In genomic region chr7:137331378-137331777, GRCh38 we compare ENCODE assay signal across 27 cellular contexts. TPM values are rescaled to one million over a fixed set of nuclear protein-coding genes. Genes with fewer than 3 reads are reported as not detected.
DNase-seq lines count a peak whose midpoint lies in the region; ATAC-seq and TF ChIP-seq lines count a peak whose summit lies in the region.
"Had no signal": no experiment of that assay in that cellular context is flagged by ENCODE, and none has a peak within 500 bp of the region (broad histone marks: within the 10 kb centered on the region; RNA-seq: fewer than 3 reads in every experiment).

No MANE protein-coding gene starts in this region.

- no peak for ATAC-seq in left lobe of liver
- no peak for ATAC-seq in mucosa of descending colon
- ATAC-seq: activated CD8-positive, alpha-beta T cell treated with anti-CD3 and anti-CD28 coated beads for 36 hours; GM12878; T-cell had no signal

- no peaks in the 10 kb centered on the region for H3K27me3 ChIP-seq in mesenchymal stem cell (ENCODE audit: control insufficient read depth in 1 of 2, insufficient read depth in 1 of 2, low read length in 2 of 2)
- H3K27me3 ChIP-seq: right atrium auricular region, stomach, vagina had no signal

- WGBS in mesenchymal stem cell: 84% methylated on average over 8 of the region's 8 CpGs

- H3K4me3 ChIP-seq in LNCaP clone FGC (ENCODE audit: low read depth, low read length) (no peak overlapping the region), astrocyte of the spinal cord (ENCODE audit: low read depth, low read length) (no peak overlapping the region), mesenchymal stem cell (ENCODE audit: insufficient read depth in 1 of 2, low read depth in 1 of 2, low read length in 2 of 2) (no peak overlapping the region), mucosa of descending colon (no peak overlapping the region)
- H3K4me3 ChIP-seq: GM12878, right atrium auricular region, stomach, vagina had no signal

- no peak overlapping the region for H3K4ac ChIP-seq in mesenchymal stem cell (ENCODE audit: low read depth in 1 of 2, low read length in 2 of 2)

- H2BK5ac ChIP-seq in mesenchymal stem cell (ENCODE audit: low read depth, low read length, poor library complexity, severe bottlenecking): no peak overlapping the region

- no peak overlapping the region for H2AFZ ChIP-seq in mesenchymal stem cell (ENCODE audit: low read depth, low read length)

- H3K4me2 ChIP-seq in mesenchymal stem cell (ENCODE audit: low read length, poor library complexity, severe bottlenecking): no peak overlapping the region

- no peak overlapping the region for H4K91ac ChIP-seq in mesenchymal stem cell (ENCODE audit: low read length)

- no peak for TF ChIP-seq CTCF in LNCaP clone FGC (IDR thresholded peaks at IDR 0.05; ENCODE audit: control insufficient read depth, extremely low read depth, insufficient read depth)
- no peak for TF ChIP-seq CTCF in astrocyte of the spinal cord (IDR thresholded peaks at IDR 0.05; ENCODE audit: low read depth, low read length)
- no peak for TF ChIP-seq CTCF in mucosa of descending colon (IDR thresholded peaks at IDR 0.05)

- no peak overlapping the region for H3K18ac ChIP-seq in mesenchymal stem cell (ENCODE audit: low read depth in 1 of 2, low read length in 2 of 2)

- H3K27ac ChIP-seq in mesenchymal stem cell (ENCODE audit: low read length, poor library complexity, severe bottlenecking): no peak overlapping the region
- H3K27ac ChIP-seq: HL-60, right atrium auricular region, stomach, vagina, VCaP had no signal

- no peaks in the 10 kb centered on the region for H3K79me1 ChIP-seq in mesenchymal stem cell (replicated peaks; ENCODE audit: low read length, poor library complexity, severe bottlenecking)

- peak overlapping the region; percentile 12 for H3K9ac ChIP-seq in mesenchymal stem cell (ENCODE audit: low read length)

- H4K8ac ChIP-seq in mesenchymal stem cell (ENCODE audit: low read length): no peak overlapping the region

- H3K14ac ChIP-seq in mesenchymal stem cell (ENCODE audit: low read length in 2 of 2): no peak overlapping the region

- no peaks in the 10 kb centered on the region for H3K36me3 ChIP-seq in mesenchymal stem cell (ENCODE audit: control insufficient read depth in 1 of 2, insufficient read depth in 2 of 2, low read depth in 1 of 2, low read length in 2 of 2)
- no peaks in the 10 kb centered on the region for H3K36me3 ChIP-seq in mucosa of descending colon (ENCODE audit: low read depth)
- H3K36me3 ChIP-seq: right atrium auricular region, stomach, vagina had no signal

- H3K4me1 ChIP-seq in mesenchymal stem cell (ENCODE audit: control insufficient read depth, insufficient read depth, low read depth, low read length): no peaks in the 10 kb centered on the region
- no peaks in the 10 kb centered on the region for H3K4me1 ChIP-seq in mucosa of descending colon (ENCODE audit: low read depth)
- H3K4me1 ChIP-seq: right atrium auricular region, stomach, vagina had no signal

- no peak overlapping the region for H3K23ac ChIP-seq in mesenchymal stem cell (ENCODE audit: low read length in 2 of 2)

- DNase-seq in AG08396 (ENCODE audit: low spot score) (peak; percentile 25), LNCaP clone FGC (ENCODE audit: low read depth) (peak; percentile 32), astrocyte of the spinal cord (ENCODE audit: low read depth, low spot score) (peak; percentile 55), mesenchymal stem cell (no peak), left lobe of liver (ENCODE audit: low spot score) (no peak), dedifferentiated amniotic fluid mesenchymal stem cell (ENCODE audit: extremely low spot score) (no peak), mucosa of descending colon (no peak), NCI-H187 (lab: John Stamatoyannopoulos, UW) (no peak)
- DNase-seq: activated CD8-positive, alpha-beta T cell treated with anti-CD3 and anti-CD28 coated beads for 36 hours; activated naive CD8-positive, alpha-beta T cell treated with anti-CD3 and anti-CD28 coated beads for 36 hours; activated T-cell treated with anti-CD3 and anti-CD28 coated beads, Interleukin-2, amount 50 U/mL, for 48 hours; central memory CD4-positive, alpha-beta T cell; effector CD8-positive, alpha-beta T cell; hypothalamus; KG1; kidney; NCI-H1417 treated with DMSO at 0.1 percent for 48 hours; NCI-H226; Right ventricle myocardium superior; stimulated activated CD4-positive, alpha-beta T cell treated with anti-CD3 and anti-CD28 coated beads, Interleukin-1b, Interleukin-23, amount 100 ng/mL, for 48 hours; stomach; T-cell had no signal

- H3K9me3 ChIP-seq in mesenchymal stem cell (ENCODE audit: control insufficient read depth, low read length) (no peaks in the 10 kb centered on the region), mucosa of descending colon (no peaks in the 10 kb centered on the region)
- H3K9me3 ChIP-seq: right atrium auricular region, stomach, vagina had no signal

- H2BK15ac ChIP-seq in mesenchymal stem cell (ENCODE audit: low read depth, poor library complexity, severe bottlenecking): no peak overlapping the region

- no peak overlapping the region for H2BK12ac ChIP-seq in mesenchymal stem cell (ENCODE audit: low read length in 2 of 2)

- no peak overlapping the region for H2AK5ac ChIP-seq in mesenchymal stem cell (ENCODE audit: low read length, severe bottlenecking)

- H2BK120ac ChIP-seq in mesenchymal stem cell (ENCODE audit: low read depth, low read length): no peak overlapping the region

- intact Hi-C loops in mucosa of descending colon (cut with DNase I, micrococcal nuclease): no loop called here

- in situ Hi-C loops in astrocyte of the spinal cord (cut with HindIII; ENCODE audit: low sequenced_read_pairs): no loop called here

RNA-seq across cellular contexts. Expression of gene PTN, which starts 12.2 kb away (rescaled TPM):
- polyA plus RNA-seq in mesenchymal stem cell (2013, experiment 1 of 2): 20.7 TPM
- polyA plus RNA-seq in mesenchymal stem cell (2013, experiment 2 of 2): 21.6 TPM
- total RNA-seq in left lobe of liver (0.38 TPM), mucosa of descending colon (10 to 100 TPM in 1 of 3 donors, 1 to 10 TPM in 2; 1.7 to 10.9 (median 3.3) TPM)
- total RNA-seq: activated CD8-positive, alpha-beta T cell treated with anti-CD3 and anti-CD28 coated beads for 36 hours; activated naive CD8-positive, alpha-beta T cell treated with anti-CD3 and anti-CD28 coated beads for 36 hours; GM12878 had no signal

Comparison
In these comparisons a context has a peak if more than half of its experiments do, and no peak if none do; other contexts are left out.
1. DNase-seq: peak in AG08396 (single experiment), LNCaP clone FGC (single experiment) and astrocyte of the spinal cord (single experiment); none in mesenchymal stem cell (single experiment), left lobe of liver (single experiment), dedifferentiated amniotic fluid mesenchymal stem cell (single experiment), mucosa of descending colon (0 of 3) and NCI-H187 (0 of 2).